6 cellular contexts compared by ENCODE assay signal in genomic region chr2:74548285-74548918, GRCh38. TPM values are rescaled to one million over a fixed set of nuclear protein-coding genes. Genes with fewer than 3 reads are reported as not detected.
A peak's percentile ranks its signal among the peaks of the same experiment; 100 is the strongest.
DNase-seq lines count a peak whose midpoint lies in the region; ATAC-seq and TF ChIP-seq lines count a peak whose summit lies in the region.

No MANE protein-coding gene starts in this region.

- no peaks in the 10 kb centered on the region for H3K9me3 ChIP-seq in thyroid gland

- no peak for TF ChIP-seq POLR2A in thyroid gland (IDR thresholded peaks at IDR 0.05)

- H3K27ac ChIP-seq in thyroid gland: peak overlapping the region in 2 of 3 donors; percentile 11 to 57

- WGBS in thyroid gland, 2 donors: 25% methylated on average over 15 to 16 of the region's 28 CpGs

- DNase-seq in stimulated activated naive CD8-positive, alpha-beta T cell treated with anti-CD3 and anti-CD28 coated beads, Interleukin-15, Interleukin-2, amounts not matched to agents 100 U/mL and 50 U/mL, for 24 hours: no peak
- DNase-seq in foreskin fibroblast (no peak), thyroid gland (no peak)

- peaks cover 7 to 8% of the 10 kb centered on the region in 2 donors for H3K4me1 ChIP-seq in thyroid gland

- H3K36me3 ChIP-seq in thyroid gland: no peaks in the 10 kb centered on the region

- H3K4me3 Mint-ChIP-seq in stimulated activated naive CD8-positive, alpha-beta T cell treated with anti-CD3 and anti-CD28 coated beads, Interleukin-15, Interleukin-2, amounts not matched to agents 100 ng/mL and 50 ng/mL, for 24 hours: peak overlapping the region; percentile 79

- TF ChIP-seq CTCF in foreskin fibroblast (IDR thresholded peaks at IDR 0.05; ENCODE audit: low read depth, low read length) (no peak), thyroid gland (IDR thresholded peaks at IDR 0.05) (no peak)

- H3K9me3 Mint-ChIP-seq in stimulated activated naive CD8-positive, alpha-beta T cell treated with anti-CD3 and anti-CD28 coated beads, Interleukin-15, Interleukin-2, amounts not matched to agents 100 ng/mL and 50 ng/mL, for 24 hours: no peaks in the 10 kb centered on the region

- intact Hi-C loops in thyroid gland (cut with DNase I): no loop called here

- no peak for ATAC-seq in stimulated activated naive CD8-positive, alpha-beta T cell treated with anti-CD3 and anti-CD28 coated beads, Interleukin-15, Interleukin-2, amounts not matched to agents 100 U/mL and 50 U/mL, for 24 hours
- ATAC-seq in GM21360 (IDR thresholded peaks at IDR 0.05; ENCODE audit: unreplicated experiment): no peak
- ATAC-seq in GM19397 (IDR thresholded peaks at IDR 0.05; ENCODE audit: unreplicated experiment): no peak

- H3K36me3 Mint-ChIP-seq in stimulated activated naive CD8-positive, alpha-beta T cell treated with anti-CD3 and anti-CD28 coated beads, Interleukin-15, Interleukin-2, amounts not matched to agents 100 ng/mL and 50 ng/mL, for 24 hours (ENCODE audit: low read depth): no peaks in the 10 kb centered on the region

- H3K4me1 Mint-ChIP-seq in stimulated activated naive CD8-positive, alpha-beta T cell treated with anti-CD3 and anti-CD28 coated beads, Interleukin-15, Interleukin-2, amounts not matched to agents 100 ng/mL and 50 ng/mL, for 24 hours (ENCODE audit: low read depth): peaks cover 10% of the 10 kb centered on the region

- H3K27ac Mint-ChIP-seq in stimulated activated naive CD8-positive, alpha-beta T cell treated with anti-CD3 and anti-CD28 coated beads, Interleukin-15, Interleukin-2, amounts not matched to agents 100 ng/mL and 50 ng/mL, for 24 hours: no peak overlapping the region

- peaks cover 53% of the 10 kb centered on the region for H3K27me3 Mint-ChIP-seq in stimulated activated naive CD8-positive, alpha-beta T cell treated with anti-CD3 and anti-CD28 coated beads, Interleukin-15, Interleukin-2, amounts not matched to agents 100 ng/mL and 50 ng/mL, for 24 hours

- H3K4me3 ChIP-seq in foreskin fibroblast (ENCODE audit: low read depth in 1 of 2, low read length in 2 of 2) (peak overlapping the region; percentile 51 to 58), thyroid gland (replicated peaks in 1 of 3) (peak overlapping the region in 2 of 3 donors; percentile 30 to 49)

- no peaks in the 10 kb centered on the region for H3K27me3 ChIP-seq in thyroid gland

RNA-seq across cellular contexts. Expression of gene LOXL3, which starts 5.3 kb away (rescaled TPM):
- total RNA-seq in thyroid gland: 1 to 10 TPM in 3 of 4 donors, under 1 TPM in 1; 0.98 to 5.6 (median 2.2) TPM

RNA-seq across cellular contexts. Expression of gene DOK1, which starts 6.1 kb away (rescaled TPM):
- 10 to 100 TPM; 14.4 to 19.4 (median 18.4) TPM for total RNA-seq in thyroid gland

RNA-seq across cellular contexts. Expression of gene HTRA2, which starts 18.7 kb away (rescaled TPM):
- total RNA-seq in thyroid gland: 10 to 100 TPM; 27.3 to 45.9 (median 37.5) TPM

RNA-seq across cellular contexts. Expression of gene AUP1, which starts 18.9 kb away (rescaled TPM):
- 100 to 1,000 TPM in 3 of 4 donors, 10 to 100 TPM in 1; 93.7 to 168 (median 112) TPM for total RNA-seq in thyroid gland

RNA-seq across cellular contexts. Expression of gene DQX1, which starts 22.4 kb away (rescaled TPM):
- not detected for total RNA-seq in thyroid gland
